In genomic region chr20:32943490-32944052, GRCh38 we compare ENCODE assay signal across 22 cellular contexts.
"Had no signal": no experiment of that assay in that cellular context is flagged by ENCODE, and none has a peak within 500 bp of the region (broad histone marks: within the 10 kb centered on the region; RNA-seq: fewer than 3 reads in every experiment).

No MANE protein-coding gene starts in this region.

- H3K4me3 Mint-ChIP-seq: effector memory CD8-positive, alpha-beta T cell; naive thymus-derived CD8-positive, alpha-beta T cell; nephron progenitor cell; stimulated activated naive CD8-positive, alpha-beta T cell treated with anti-CD3 and anti-CD28 coated beads, Interleukin-15, amount 100 ng/mL, for 72 hours had no signal

- H3K36me3 ChIP-seq: pancreas, suprapubic skin, transverse colon had no signal

- H3K27me3 Mint-ChIP-seq: naive thymus-derived CD8-positive, alpha-beta T cell; stimulated activated naive CD8-positive, alpha-beta T cell treated with anti-CD3 and anti-CD28 coated beads, Interleukin-15, amount 100 ng/mL, for 72 hours had no signal

- H3K9me3 ChIP-seq: pancreas, suprapubic skin, transverse colon had no signal

- H3K27ac ChIP-seq: coronary artery, pancreas, suprapubic skin, transverse colon had no signal

- H3K27ac Mint-ChIP-seq: effector memory CD8-positive, alpha-beta T cell; nephron progenitor cell had no signal

- H3K9me3 Mint-ChIP-seq: effector memory CD8-positive, alpha-beta T cell; stimulated activated naive CD8-positive, alpha-beta T cell treated with anti-CD3 and anti-CD28 coated beads, Interleukin-15, amount 100 ng/mL, for 72 hours had no signal

- ATAC-seq: effector memory CD8-positive, alpha-beta T cell; left lobe of liver; naive thymus-derived CD8-positive, alpha-beta T cell; pancreas; sciatic nerve; stimulated activated naive CD8-positive, alpha-beta T cell treated with anti-CD3 and anti-CD28 coated beads, Interleukin-15, amount 100 ng/mL, for 72 hours had no signal

- H3K4me3 ChIP-seq: coronary artery, pancreas, smooth muscle cell, suprapubic skin, transverse colon had no signal

- H3K4me1 Mint-ChIP-seq: nephron progenitor cell had no signal

- H3K4me1 ChIP-seq: pancreas, suprapubic skin, transverse colon had no signal

- H3K4me2 ChIP-seq: smooth muscle cell had no signal

- H3K27me3 ChIP-seq: suprapubic skin had no signal

- DNase-seq: dermis blood vessel endothelial cell; effector memory CD8-positive, alpha-beta T cell; hypothalamus; naive thymus-derived CD8-positive, alpha-beta T cell; nephron progenitor cell; occipital lobe; pancreas; retina; stimulated activated CD4-positive, alpha-beta T cell treated with anti-CD3 and anti-CD28 coated beads, Interleukin-12 subunit alpha, Interleukin-12 subunit beta, amount 100 ng/mL, for 4 hours; stimulated activated CD4-positive, alpha-beta T cell treated with anti-CD3 and anti-CD28 coated beads, Interleukin-1b, Interleukin-23, amount 100 ng/mL, for 48 hours; stimulated activated CD4-positive, alpha-beta T cell treated with anti-CD3 and anti-CD28 coated beads, Interleukin-4, amount 100 ng/mL, for 1 hour; stimulated activated CD8-positive, alpha-beta memory T cell treated with anti-CD3 and anti-CD28 coated beads, Interleukin-4, amount 100 ng/mL, for 48 hours; stimulated activated naive CD4-positive, alpha-beta T cell; stimulated activated naive CD8-positive, alpha-beta T cell treated with anti-CD3 and anti-CD28 coated beads, Interleukin-15, amount 100 ng/mL, for 72 hours; transverse colon had no signal

- FAIRE-seq: frontal cortex, keratinocyte, pancreas had no signal
